Comparison of ENCODE assay signal across 26 cellular contexts in the genomic region with DNA sequence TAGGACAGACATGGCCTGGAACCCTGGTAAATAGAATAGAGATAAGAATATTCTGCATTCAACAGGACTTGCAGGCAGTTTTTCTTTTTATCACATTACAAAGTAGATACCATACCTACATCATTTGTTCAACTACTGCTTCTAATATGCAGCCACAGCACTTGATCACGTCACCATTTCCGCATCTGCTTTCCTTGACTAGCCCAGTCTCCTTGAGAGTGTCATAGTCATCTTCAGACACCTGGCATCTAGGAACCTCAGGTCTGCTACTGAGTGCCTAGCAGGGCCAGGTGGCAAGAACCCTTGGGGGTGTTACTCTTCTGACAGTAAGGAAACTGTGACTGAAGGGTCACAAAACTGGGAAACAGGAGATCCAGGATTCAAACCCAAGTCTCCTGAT.
DNase-seq lines count a peak whose midpoint lies in the region; ATAC-seq, FAIRE-seq and TF ChIP-seq lines count a peak whose summit lies in the region.
"Had no signal": no experiment of that assay in that cellular context is flagged by ENCODE, and none has a peak within 500 bp of the region (broad histone marks: within the 10 kb centered on the region; RNA-seq: fewer than 3 reads in every experiment).

No MANE protein-coding gene starts in this region.

- in situ Hi-C loops in K562 (cut with MboI): loop anchor here (5.0 to 10.0 kb wide), 2 partner anchors 177 to 415 kb away; a partner anchor contains a TSS

- peak overlapping the region; percentile 55 for H3K4me2 ChIP-seq in KMS-11
- no peak overlapping the region for H3K4me2 ChIP-seq in K562 (ENCODE audit: insufficient read depth, low read length)
- H3K4me2 ChIP-seq: A549; BLaER1 treated with 17β-estradiol and CSF1 and Interleukin-3, amounts not matched to agents 10 nM and 100 nM; GM23338 had no signal

- TF ChIP-seq RAD21 in K562 (CRISPR knock-in tag; conservative IDR thresholded peaks at IDR 0.05 in 1 of 2, IDR thresholded peaks at IDR 0.05 in 1 of 2): no peak

- WGBS in K562 (ENCODE audit: insufficient coverage, low coverage, missing lambda C conversion rate): 75% methylated on average over 2 of the region's 2 CpGs

- H3K79me2 ChIP-seq in KMS-11 (ENCODE audit: insufficient read depth, low read depth): no peaks in the 10 kb centered on the region
- no peaks in the 10 kb centered on the region for H3K79me2 ChIP-seq in K562 (ENCODE audit: control insufficient read depth, insufficient read depth, low read length)

- H3K4me1 ChIP-seq in KMS-11 (ENCODE audit: low read depth, poor library complexity, severe bottlenecking): peaks cover 28% of the 10 kb centered on the region
- H3K4me1 ChIP-seq in K562 (replicated peaks in 1 of 2; ENCODE audit: control insufficient read depth in 2 of 2, insufficient read depth in 2 of 2, low read length in 2 of 2): peaks cover 0 to 5% of the 10 kb centered on the region in 2 experiments; a peak in 3 of 5 replicates

- DNase-seq in activated naive CD4-positive, alpha-beta T cell treated with Interleukin-2 at 50 U/mL for 16 hours: no peak
- DNase-seq in K562 (ENCODE audit: extremely low read depth in 1 of 4, low spot score in 3 of 4) (no peak), nephron progenitor cell (no peak), NCI-H526 treated with DMSO at 0.1 percent for 48 hours (lab: John Stamatoyannopoulos, UW) (no peak), kidney tubule cell (ENCODE audit: low spot score) (no peak)
- no peak for DNase-seq in activated CD4-positive, alpha-beta T cell treated with anti-CD3 and anti-CD28 coated beads for 36 hours
- DNase-seq: ACHN; AML-193; BE2C; Calu3; CD4-positive, alpha-beta memory T cell; COR-L47; DMS53; DMS79 treated with DMSO at 0.1 percent for 48 hours; GF-D8; H9; HFFc6 had no signal

- no peaks in the 10 kb centered on the region for H3K9me1 ChIP-seq in K562 (ENCODE audit: control insufficient read depth, insufficient read depth, low read length)

- no peak overlapping the region for H3K4me3 Mint-ChIP-seq in activated naive CD4-positive, alpha-beta T cell treated with anti-CD3 and anti-CD28 coated beads, Interleukin-2, amount 50 U/mL, for 24 hours
- H3K4me3 Mint-ChIP-seq in nephron progenitor cell: no peak overlapping the region
- no peak overlapping the region for H3K4me3 Mint-ChIP-seq in activated CD4-positive, alpha-beta T cell treated with anti-CD3 and anti-CD28 coated beads for 36 hours
- H3K4me3 Mint-ChIP-seq: CD14-positive monocyte; CD4-positive, alpha-beta memory T cell; GM23338; H9; HFFc6 had no signal

- no peaks in the 10 kb centered on the region for H3K27me3 Mint-ChIP-seq in activated naive CD4-positive, alpha-beta T cell treated with anti-CD3 and anti-CD28 coated beads, Interleukin-2, amount 50 U/mL, for 24 hours
- H3K27me3 Mint-ChIP-seq in nephron progenitor cell (ENCODE audit: low read depth, poor library complexity): peaks cover 3% of the 10 kb centered on the region
- no peaks in the 10 kb centered on the region for H3K27me3 Mint-ChIP-seq in activated CD4-positive, alpha-beta T cell treated with anti-CD3 and anti-CD28 coated beads for 36 hours

- H3K4me3 ChIP-seq in KMS-11 (IDR thresholded peaks at IDR 0.05; ENCODE audit: insufficient read depth, low read depth, low read length): no peak overlapping the region
- H3K4me3 ChIP-seq in K562: no peak overlapping the region
- H3K4me3 ChIP-seq: A549; BLaER1 treated with 17β-estradiol and CSF1 and Interleukin-3, amounts not matched to agents 10 nM and 100 nM; GM23338 had no signal

- no peaks in the 10 kb centered on the region for H3K9me3 ChIP-seq in K562 (replicated peaks; ENCODE audit: control insufficient read depth, insufficient read depth, low read depth, low read length)
- H3K9me3 ChIP-seq: A549; BE2C; BLaER1 treated with 17β-estradiol and CSF1 and Interleukin-3, amounts not matched to agents 10 nM and 100 nM had no signal

- no peaks in the 10 kb centered on the region for H3K9me3 Mint-ChIP-seq in activated naive CD4-positive, alpha-beta T cell treated with anti-CD3 and anti-CD28 coated beads, Interleukin-2, amount 50 U/mL, for 24 hours
- no peaks in the 10 kb centered on the region for H3K9me3 Mint-ChIP-seq in nephron progenitor cell
- no peaks in the 10 kb centered on the region for H3K9me3 Mint-ChIP-seq in activated CD4-positive, alpha-beta T cell treated with anti-CD3 and anti-CD28 coated beads for 36 hours (ENCODE audit: low read depth)
- H3K9me3 Mint-ChIP-seq: CD14-positive monocyte; CD4-positive, alpha-beta memory T cell; GM23338; H9; HFFc6 had no signal

- intact Hi-C loops in K562 (cut with micrococcal nuclease): no loop called here
- intact Hi-C loops in activated CD4-positive, alpha-beta T cell treated with anti-CD3 and anti-CD28 coated beads for 36 hours (cut with DNase I, micrococcal nuclease): loop anchor here in 1 of 2 experiments (5.0 kb wide), 1 partner anchor 412 kb away; a partner anchor contains a TSS

- no peak for TF ChIP-seq POLR2A in K562 (conservative IDR thresholded peaks at IDR 0.05)

- H4K20me1 ChIP-seq in KMS-11 (ENCODE audit: insufficient read depth) (no peaks in the 10 kb centered on the region), K562 (replicated peaks; ENCODE audit: control insufficient read depth, insufficient read depth, low read length) (no peaks in the 10 kb centered on the region)
- H4K20me1 ChIP-seq: BLaER1 treated with 17β-estradiol and CSF1 and Interleukin-3, amounts not matched to agents 10 nM and 100 nM had no signal

- POLR2A ChIA-PET in K562 (lab: Yijun Ruan, JAX): interaction anchor here (1.3 kb wide), 1 partner anchor 18 kb away, joined by 3 read pairs; no protein-coding TSS in a partner anchor
- POLR2A ChIA-PET in activated CD4-positive, alpha-beta T cell treated with anti-CD3 and anti-CD28 coated beads for 36 hours (lab: Charles Lee): no interaction called here

- TF ChIP-seq EP300 in K562 (IDR thresholded peaks at IDR 0.05; ENCODE audit: low read length): no peak

- H3K27me3 ChIP-seq in KMS-11 (ENCODE audit: insufficient read depth, low read depth): no peaks in the 10 kb centered on the region
- H3K27me3 ChIP-seq in K562 (ENCODE audit: control insufficient read depth in 2 of 2, insufficient read depth in 2 of 2, low read length in 2 of 2): no peaks in the 10 kb centered on the region
- H3K27me3 ChIP-seq: BE2C; BLaER1 treated with 17β-estradiol and CSF1 and Interleukin-3, amounts not matched to agents 10 nM and 100 nM had no signal

- TF ChIP-seq CTCF in KMS-11 (conservative IDR thresholded peaks at IDR 0.05; ENCODE audit: low read depth, low read length) (no peak), K562 (IDR thresholded peaks at IDR 0.05 in 2 of 3, conservative IDR thresholded peaks at IDR 0.05 in 1 of 3; ENCODE audit: insufficient read depth in 2 of 3, low read depth in 1 of 3, low read length in 3 of 3) (no peak), nephron progenitor cell (IDR thresholded peaks at IDR 0.05) (no peak)

- ATAC-seq in K562: no peak
- no peak for ATAC-seq in activated CD4-positive, alpha-beta T cell treated with anti-CD3 and anti-CD28 coated beads for 36 hours
- ATAC-seq: A549, GM23338, HCT116 had no signal

- H2AFZ ChIP-seq in KMS-11 (ENCODE audit: low read depth) (no peak overlapping the region), K562 (ENCODE audit: low read depth, low read length) (no peak overlapping the region)
- H2AFZ ChIP-seq: GM23338 had no signal

- H3K36me3 Mint-ChIP-seq in activated naive CD4-positive, alpha-beta T cell treated with anti-CD3 and anti-CD28 coated beads, Interleukin-2, amount 50 U/mL, for 24 hours: no peaks in the 10 kb centered on the region
- H3K36me3 Mint-ChIP-seq in nephron progenitor cell (ENCODE audit: low read depth): peaks cover 11% of the 10 kb centered on the region
- peaks cover 7% of the 10 kb centered on the region for H3K36me3 Mint-ChIP-seq in activated CD4-positive, alpha-beta T cell treated with anti-CD3 and anti-CD28 coated beads for 36 hours (ENCODE audit: low read depth)

- H3K4me1 Mint-ChIP-seq in activated naive CD4-positive, alpha-beta T cell treated with anti-CD3 and anti-CD28 coated beads, Interleukin-2, amount 50 U/mL, for 24 hours: peaks cover 4% of the 10 kb centered on the region
- H3K4me1 Mint-ChIP-seq in nephron progenitor cell: peaks cover 36% of the 10 kb centered on the region
- peaks cover 2% of the 10 kb centered on the region for H3K4me1 Mint-ChIP-seq in activated CD4-positive, alpha-beta T cell treated with anti-CD3 and anti-CD28 coated beads for 36 hours

- peak overlapping the region; percentile 57 for H3K27ac ChIP-seq in KMS-11
- H3K27ac ChIP-seq in K562 (ENCODE audit: extremely low read depth, low read depth, low read length): no peak overlapping the region
- H3K27ac ChIP-seq: 22Rv1; A549; BLaER1 treated with 17β-estradiol and CSF1 and Interleukin-3, amounts not matched to agents 10 nM and 100 nM had no signal

- no peaks in the 10 kb centered on the region for H3K36me3 ChIP-seq in KMS-11 (ENCODE audit: insufficient read depth)
- peaks cover 15% of the 10 kb centered on the region; the same call in 2 of the 3 replicates for H3K36me3 ChIP-seq in K562 (ENCODE audit: control insufficient read depth, insufficient read depth, low read length)
- H3K36me3 ChIP-seq: BE2C had no signal

- no peak for FAIRE-seq in K562 (lab: Jason Lieb, UNC)
- FAIRE-seq: A549, GM12892 had no signal

- peak overlapping the region; percentile 76 for H3K27ac Mint-ChIP-seq in activated naive CD4-positive, alpha-beta T cell treated with anti-CD3 and anti-CD28 coated beads, Interleukin-2, amount 50 U/mL, for 24 hours
- H3K27ac Mint-ChIP-seq in nephron progenitor cell: peak overlapping the region; percentile 68
- no peak overlapping the region for H3K27ac Mint-ChIP-seq in activated CD4-positive, alpha-beta T cell treated with anti-CD3 and anti-CD28 coated beads for 36 hours
- H3K27ac Mint-ChIP-seq: GM23338, HFFc6 had no signal

- BruUV-seq in K562 (replicated peaks; lab: Mats Ljungman, UMichigan): no TSS peak

- CTCF ChIA-PET in K562 (lab: Yijun Ruan, JAX; ENCODE audit: low intra/inter-chr PET ratio): no interaction called here
- CTCF ChIA-PET in activated CD4-positive, alpha-beta T cell treated with anti-CD3 and anti-CD28 coated beads for 36 hours (lab: Charles Lee): interaction anchor here (0.5 to 2.0 kb wide), 4 partner anchors 18 to 108 kb away, joined by 4 to 12 read pairs (median 4); no protein-coding TSS in a partner anchor

- no peak overlapping the region for H3K9ac ChIP-seq in KMS-11
- no peak overlapping the region for H3K9ac ChIP-seq in K562 (ENCODE audit: insufficient read depth in 1 of 2, low read depth in 2 of 2, low read length in 2 of 2)
- H3K9ac ChIP-seq: BLaER1 treated with 17β-estradiol and CSF1 and Interleukin-3, amounts not matched to agents 10 nM and 100 nM had no signal

TF ChIP-seq in K562, 482 proteins besides CTCF, POLR2A, EP300 and RAD21:
- TF ChIP-seq CCAR2 (IDR thresholded peaks at IDR 0.05; ENCODE audit: low read depth, low read length) (no peak), POLR2AphosphoS2 (IDR thresholded peaks at IDR 0.05; ENCODE audit: low read length) (0 out of 2 replicates have a peak, but pooled peaks have one; percentile 32)
